In genomic region chr19:4720037-4720700, GRCh38 we compare ENCODE assay signal across 27 cellular contexts. TPM values are rescaled to one million over a fixed set of nuclear protein-coding genes. Genes with fewer than 3 reads are reported as not detected.
A peak's percentile ranks its signal among the peaks of the same experiment; 100 is the strongest.
DNase-seq lines count a peak whose midpoint lies in the region; ATAC-seq, FAIRE-seq and TF ChIP-seq lines count a peak whose summit lies in the region.
"Had no signal": no experiment of that assay in that cellular context is flagged by ENCODE, and none has a peak within 500 bp of the region (broad histone marks: within the 10 kb centered on the region; RNA-seq: fewer than 3 reads in every experiment).

No MANE protein-coding gene starts in this region.

- intact Hi-C loops in lower lobe of right lung (cut with DNase I) = no loop called here

- peaks cover 70% of the 10 kb centered on the region for H3K36me3 ChIP-seq in RWPE2 (ENCODE audit: low read depth)
- H3K36me3 ChIP-seq in lower lobe of right lung = peaks cover 64% of the 10 kb centered on the region

- no peak overlapping the region for H3K27ac Mint-ChIP-seq in activated naive CD8-positive, alpha-beta T cell
- H3K27ac Mint-ChIP-seq in activated naive CD8-positive, alpha-beta T cell treated with anti-CD3 and anti-CD28 coated beads for 36 hours = no peak overlapping the region
- peak overlapping the region; percentile 19 to 65 for H3K27ac Mint-ChIP-seq in stimulated activated naive CD8-positive, alpha-beta T cell treated with anti-CD3 and anti-CD28 coated beads, Interleukin-15, amount 100 ng/mL, for 72 hours
- H3K27ac Mint-ChIP-seq: activated naive CD4-positive, alpha-beta T cell treated with anti-CD3 and anti-CD28 coated beads, Interleukin-2, amount 50 U/mL, for 24 hours had no signal

- no peaks in the 10 kb centered on the region for H3K27me3 Mint-ChIP-seq in activated naive CD8-positive, alpha-beta T cell
- H3K27me3 Mint-ChIP-seq in activated naive CD8-positive, alpha-beta T cell treated with anti-CD3 and anti-CD28 coated beads for 36 hours = peaks cover 12% of the 10 kb centered on the region
- H3K27me3 Mint-ChIP-seq in stimulated activated naive CD8-positive, alpha-beta T cell treated with anti-CD3 and anti-CD28 coated beads, Interleukin-15, amount 100 ng/mL, for 72 hours = no peaks in the 10 kb centered on the region

- no peaks in the 10 kb centered on the region for H3K36me3 Mint-ChIP-seq in activated naive CD8-positive, alpha-beta T cell
- peaks cover 17% of the 10 kb centered on the region for H3K36me3 Mint-ChIP-seq in activated naive CD8-positive, alpha-beta T cell treated with anti-CD3 and anti-CD28 coated beads for 36 hours

- H3K9me3 ChIP-seq in RWPE2 (ENCODE audit: severe bottlenecking) (no peaks in the 10 kb centered on the region), lower lobe of right lung (no peaks in the 10 kb centered on the region)
- H3K9me3 ChIP-seq: heart left ventricle, right atrium auricular region, spleen, transverse colon had no signal

- FAIRE-seq in urothelium cell line (lab: Jason Lieb, UNC) = no peak
- FAIRE-seq: astrocyte, H1, HTR-8/SVneo had no signal

- H3K4me3 Mint-ChIP-seq in activated naive CD8-positive, alpha-beta T cell = peak overlapping the region; percentile 30
- H3K4me3 Mint-ChIP-seq in activated naive CD8-positive, alpha-beta T cell treated with anti-CD3 and anti-CD28 coated beads for 36 hours = no peak overlapping the region
- H3K4me3 Mint-ChIP-seq in stimulated activated naive CD8-positive, alpha-beta T cell treated with anti-CD3 and anti-CD28 coated beads, Interleukin-15, amount 100 ng/mL, for 72 hours = no peak overlapping the region
- H3K4me3 Mint-ChIP-seq: activated naive CD4-positive, alpha-beta T cell treated with anti-CD3 and anti-CD28 coated beads, Interleukin-2, amount 50 U/mL, for 24 hours had no signal

- peaks cover 19% of the 10 kb centered on the region for H3K4me1 ChIP-seq in RWPE2 (ENCODE audit: insufficient read depth, poor library complexity, severe bottlenecking)
- peaks cover 58% of the 10 kb centered on the region for H3K4me1 ChIP-seq in lower lobe of right lung
- H3K4me1 ChIP-seq: parathyroid adenoma had no signal

- H3K27ac ChIP-seq in RWPE2 (ENCODE audit: poor library complexity, severe bottlenecking) (peak overlapping the region; percentile 99), lower lobe of right lung (no peak overlapping the region)
- H3K27ac ChIP-seq: dorsolateral prefrontal cortex, heart left ventricle, parathyroid adenoma, right atrium auricular region, spleen, transverse colon had no signal

- H3K4me1 Mint-ChIP-seq in activated naive CD8-positive, alpha-beta T cell (ENCODE audit: low read depth) = peaks cover 22% of the 10 kb centered on the region
- H3K4me1 Mint-ChIP-seq in activated naive CD8-positive, alpha-beta T cell treated with anti-CD3 and anti-CD28 coated beads for 36 hours = peaks cover 17% of the 10 kb centered on the region
- H3K4me1 Mint-ChIP-seq in stimulated activated naive CD8-positive, alpha-beta T cell treated with anti-CD3 and anti-CD28 coated beads, Interleukin-15, amount 100 ng/mL, for 72 hours = peaks cover 49% of the 10 kb centered on the region

- H3K27me3 ChIP-seq in RWPE2 (ENCODE audit: insufficient read depth, poor library complexity, severe bottlenecking) (no peaks in the 10 kb centered on the region), lower lobe of right lung (ENCODE audit: low read depth) (no peaks in the 10 kb centered on the region)
- H3K27me3 ChIP-seq: dorsolateral prefrontal cortex, heart left ventricle, right atrium auricular region, spleen, transverse colon had no signal

- no peaks in the 10 kb centered on the region for H3K9me3 Mint-ChIP-seq in activated naive CD8-positive, alpha-beta T cell (ENCODE audit: low read depth)
- H3K9me3 Mint-ChIP-seq in activated naive CD8-positive, alpha-beta T cell treated with anti-CD3 and anti-CD28 coated beads for 36 hours = peaks cover 3% of the 10 kb centered on the region
- H3K9me3 Mint-ChIP-seq in stimulated activated naive CD8-positive, alpha-beta T cell treated with anti-CD3 and anti-CD28 coated beads, Interleukin-15, amount 100 ng/mL, for 72 hours = no peaks in the 10 kb centered on the region

- TF ChIP-seq CTCF in RWPE2 (IDR thresholded peaks at IDR 0.05; ENCODE audit: poor library complexity, severe bottlenecking) (no peak), lower lobe of right lung (IDR thresholded peaks at IDR 0.05) (no peak)

- ATAC-seq in RWPE2 (ENCODE audit: low read depth) = no peak
- no peak for ATAC-seq in lower lobe of right lung
- ATAC-seq in stimulated activated naive CD8-positive, alpha-beta T cell treated with anti-CD3 and anti-CD28 coated beads, Interleukin-15, amount 100 ng/mL, for 72 hours = no peak
- ATAC-seq: heart left ventricle; naive thymus-derived CD4-positive, alpha-beta T cell had no signal

- DNase-seq in activated naive CD8-positive, alpha-beta T cell treated with anti-CD3 and anti-CD28 coated beads for 36 hours = no peak
- DNase-seq in RWPE2 (ENCODE audit: low spot score) = no peak
- DNase-seq in lower lobe of right lung = peak; percentile 37
- no peak for DNase-seq in stimulated activated naive CD8-positive, alpha-beta T cell treated with anti-CD3 and anti-CD28 coated beads, Interleukin-15, amount 100 ng/mL, for 72 hours
- DNase-seq in NCI-H510A (lab: John Stamatoyannopoulos, UW) = no peak
- DNase-seq in urothelium cell line (ENCODE audit: low spot score) = no peak
- DNase-seq in stimulated activated CD8-positive, alpha-beta memory T cell treated with anti-CD3 and anti-CD28 coated beads, Interleukin-4, amount 100 ng/mL, for 48 hours = no peak
- DNase-seq: activated CD4-positive, alpha-beta T cell treated with anti-CD3 and anti-CD28 coated beads for 48 hours; central memory CD4-positive, alpha-beta T cell; dorsolateral prefrontal cortex; naive thymus-derived CD4-positive, alpha-beta T cell; NCI-H1048; NCI-H187; NCI-H2171 treated with DMSO at 0.1 percent for 48 hours; NCI-H526; RPMI8226; spleen; stimulated activated CD4-positive, alpha-beta T cell treated with anti-CD3 and anti-CD28 coated beads, Interleukin-4, amount 100 ng/mL, for 24 hours; transverse colon had no signal

- H3K4me3 ChIP-seq in RWPE2 (ENCODE audit: severe bottlenecking) (no peak overlapping the region), lower lobe of right lung (no peak overlapping the region)
- H3K4me3 ChIP-seq: dorsolateral prefrontal cortex, heart left ventricle, right atrium auricular region, spleen, transverse colon had no signal

RNA-seq across cellular contexts. Expression of gene DPP9, which starts 3.5 kb away (rescaled TPM):
- 10 to 100 TPM; 71.7 to 72.3 TPM for total RNA-seq in activated naive CD8-positive, alpha-beta T cell treated with anti-CD3 and anti-CD28 coated beads for 36 hours
- total RNA-seq in lower lobe of right lung = 79.6 TPM

RNA-seq across cellular contexts. Expression of gene MYDGF, which starts 50.0 kb away (rescaled TPM):
- total RNA-seq in activated naive CD8-positive, alpha-beta T cell treated with anti-CD3 and anti-CD28 coated beads for 36 hours = 10 to 100 TPM; 59.2 to 65.8 TPM
- total RNA-seq in lower lobe of right lung = 91.6 TPM

Comparison
In these comparisons a context has a peak if more than half of its experiments do, and no peak if none do; other contexts are left out.
1. H3K27ac Mint-ChIP-seq: peak in stimulated activated naive CD8-positive, alpha-beta T cell treated with anti-CD3 and anti-CD28 coated beads, Interleukin-15, amount 100 ng/mL, for 72 hours (2 of 2); none in activated naive CD8-positive, alpha-beta T cell (single experiment) and activated naive CD8-positive, alpha-beta T cell treated with anti-CD3 and anti-CD28 coated beads for 36 hours (single experiment).